Comparison of ENCODE assay signal across 10 cellular contexts in genomic region chr5:173454381-173454763, GRCh38.
DNase-seq lines count a peak whose midpoint lies in the region; TF ChIP-seq lines count a peak whose summit lies in the region.
"Had no signal": no experiment of that assay in that cellular context is flagged by ENCODE, and none has a peak within 500 bp of the region (broad histone marks: within the 10 kb centered on the region; RNA-seq: fewer than 3 reads in every experiment).

No MANE protein-coding gene starts in this region.

- POLR2A ChIA-PET in RWPE1 (lab: Yijun Ruan, JAX; ENCODE audit: low non-redundant PET), result no interaction called here

- no peaks in the 10 kb centered on the region for H3K9me3 ChIP-seq in GM23248 (ENCODE audit: low read depth)
- H3K9me3 ChIP-seq in fibroblast of lung (ENCODE audit: control insufficient read depth, insufficient read depth, low read depth, low read length), result no peaks in the 10 kb centered on the region
- no peaks in the 10 kb centered on the region for H3K9me3 ChIP-seq in skeletal muscle tissue (ENCODE audit: control insufficient read depth in 3 of 3, low read length in 3 of 3)

- H4K20me1 ChIP-seq in GM23248 (ENCODE audit: insufficient read depth) (no peaks in the 10 kb centered on the region), fibroblast of lung (ENCODE audit: control insufficient read depth, extremely low read depth, insufficient read depth, low read length) (no peaks in the 10 kb centered on the region)

- intact Hi-C loops in dorsolateral prefrontal cortex (cut with DNase I), result no loop called here
- intact Hi-C loops in lower leg skin (cut with DNase I; ENCODE audit: low total_unique reads), result no loop called here

- peak overlapping the region; percentile 96 for H3K27ac ChIP-seq in GM23248
- H3K27ac ChIP-seq in RWPE1, result peak overlapping the region; percentile 84
- H3K27ac ChIP-seq in fibroblast of lung (ENCODE audit: insufficient read depth, low read length), result peak overlapping the region; percentile 97
- peak overlapping the region; percentile 71 for H3K27ac ChIP-seq in skeletal muscle tissue (ENCODE audit: low read depth, low read length)
- no peak overlapping the region for H3K27ac ChIP-seq in dorsolateral prefrontal cortex

- WGBS in GM23248 (ENCODE audit: low coverage in 1 of 2, low lambda C conversion rate in 2 of 2, missing lambda C conversion rate in 2 of 2), 2 experiments, result 8 to 11% methylated on average over 4 of the region's 4 CpGs
- 68 to 75% methylated on average over 4 of the region's 4 CpGs for WGBS in lower leg skin, 2 donors

- TF ChIP-seq CTCF in RWPE1 (conservative IDR thresholded peaks at IDR 0.05; ENCODE audit: low read depth) (no peak), fibroblast of lung (conservative IDR thresholded peaks at IDR 0.05 in 1 of 2, IDR thresholded peaks at IDR 0.05 in 1 of 2; ENCODE audit: low read depth in 1 of 2, low read length in 2 of 2) (no peak), dorsolateral prefrontal cortex (IDR thresholded peaks at IDR 0.05 in 54 of 56, conservative IDR thresholded peaks at IDR 0.05 in 2 of 56; ENCODE audit: low read depth in 1 of 56, partially characterized antibody in 56 of 56) (no peak), lower leg skin (IDR thresholded peaks at IDR 0.05) (no peak)

- DNase-seq in GM23248, result peak; percentile 83
- peak; percentile 24 for DNase-seq in RWPE1 (ENCODE audit: low spot score)
- DNase-seq in fibroblast of lung (ENCODE audit: low read depth in 2 of 2), result peak; percentile 68 to 85
- no peak for DNase-seq in effector CD4-positive, alpha-beta T cell
- no peak for DNase-seq in amygdala (lab: John Stamatoyannopoulos, UW)
- no peak for DNase-seq in dorsolateral prefrontal cortex
- no peak for DNase-seq in lower leg skin (ENCODE audit: low spot score in 2 of 2)
- DNase-seq: caudate nucleus, NCI-H2081 had no signal

- H3K79me2 ChIP-seq in GM23248 (ENCODE audit: insufficient read depth), result no peaks in the 10 kb centered on the region
- H3K79me2 ChIP-seq in fibroblast of lung (ENCODE audit: control insufficient read depth, insufficient read depth, low read length), result no peaks in the 10 kb centered on the region

- CTCF ChIA-PET in RWPE1 (lab: Yijun Ruan, JAX), result no interaction called here

- H3K9me2 ChIP-seq in GM23248 (ENCODE audit: insufficient read depth), result no peaks in the 10 kb centered on the region

- no peaks in the 10 kb centered on the region for H3K27me3 ChIP-seq in GM23248 (replicated peaks; ENCODE audit: insufficient read depth)
- H3K27me3 ChIP-seq in fibroblast of lung (ENCODE audit: control insufficient read depth, insufficient read depth, low read length), result no peaks in the 10 kb centered on the region
- no peaks in the 10 kb centered on the region for H3K27me3 ChIP-seq in skeletal muscle tissue (ENCODE audit: control insufficient read depth in 3 of 3, insufficient read depth in 3 of 3, low read length in 3 of 3)
- H3K27me3 ChIP-seq in dorsolateral prefrontal cortex, result no peaks in the 10 kb centered on the region

- H2AFZ ChIP-seq in GM23248, result no peak overlapping the region
- H2AFZ ChIP-seq in fibroblast of lung (ENCODE audit: low read length), result no peak overlapping the region

- H3K4me2 ChIP-seq in GM23248 (ENCODE audit: unreplicated experiment), result peak overlapping the region; percentile 0
- peak overlapping the region; percentile 19 for H3K4me2 ChIP-seq in fibroblast of lung (ENCODE audit: extremely low read depth, insufficient read depth, low read length)

- H3F3A ChIP-seq in GM23248 (ENCODE audit: insufficient read depth), result peaks cover 64% of the 10 kb centered on the region

- no peaks in the 10 kb centered on the region for H3K36me3 ChIP-seq in GM23248 (ENCODE audit: low read depth)
- H3K36me3 ChIP-seq in fibroblast of lung (ENCODE audit: control insufficient read depth, insufficient read depth, low read length), result no peaks in the 10 kb centered on the region
- no peaks in the 10 kb centered on the region for H3K36me3 ChIP-seq in skeletal muscle tissue (ENCODE audit: control insufficient read depth in 3 of 3, insufficient read depth in 3 of 3, low read length in 3 of 3)

- no peak for TF ChIP-seq POLR2A in lower leg skin (IDR thresholded peaks at IDR 0.05)

- peaks cover 82% of the 10 kb centered on the region for H3K4me1 ChIP-seq in GM23248 (ENCODE audit: insufficient read depth)
- peaks cover 41% of the 10 kb centered on the region for H3K4me1 ChIP-seq in fibroblast of lung (ENCODE audit: control insufficient read depth, extremely low read depth, insufficient read depth, low read length)
- peaks cover 19 to 50% (median 44%) of the 10 kb centered on the region in 3 donors for H3K4me1 ChIP-seq in skeletal muscle tissue (ENCODE audit: control insufficient read depth in 3 of 3, insufficient read depth in 3 of 3, low read length in 3 of 3)

- H3K9ac ChIP-seq in GM23248 (peak overlapping the region; percentile 68), fibroblast of lung (ENCODE audit: insufficient read depth, low read length) (peak overlapping the region; percentile 52), skeletal muscle tissue (ENCODE audit: low read depth in 1 of 3, low read length in 3 of 3) (no peak overlapping the region)

- no peak overlapping the region for H3K4me3 ChIP-seq in GM23248
- H3K4me3 ChIP-seq in fibroblast of lung (replicated peaks in 1 of 4; ENCODE audit: control extremely low read depth in 1 of 4, insufficient read depth in 1 of 4, low read depth in 3 of 4, low read length in 4 of 4), result no peak overlapping the region
- H3K4me3 ChIP-seq in skeletal muscle tissue (ENCODE audit: low read length in 3 of 3), result no peak overlapping the region
- H3K4me3 ChIP-seq in dorsolateral prefrontal cortex, result no peak overlapping the region
- H3K4me3 ChIP-seq in lower leg skin (ENCODE audit: low read depth, poor library complexity, severe bottlenecking), result no peak overlapping the region

- in situ Hi-C loops in GM23248 (cut with MboI), result no loop called here

Comparison
In these comparisons a context has a peak if more than half of its experiments do, and no peak if none do; other contexts are left out.
1. DNase-seq: peak in GM23248 (single experiment), RWPE1 (single experiment) and fibroblast of lung (2 of 2); none in effector CD4-positive, alpha-beta T cell (single experiment), amygdala (0 of 56), dorsolateral prefrontal cortex (0 of 10) and lower leg skin (0 of 2).
2. H3K27ac ChIP-seq: peak in GM23248 (single experiment), RWPE1 (single experiment), fibroblast of lung (single experiment) and skeletal muscle tissue (single experiment); none in dorsolateral prefrontal cortex (0 of 59).
3. H3K9ac ChIP-seq: peak in GM23248 (single experiment) and fibroblast of lung (single experiment); none in skeletal muscle tissue (0 of 3).